In the genomic region with DNA sequence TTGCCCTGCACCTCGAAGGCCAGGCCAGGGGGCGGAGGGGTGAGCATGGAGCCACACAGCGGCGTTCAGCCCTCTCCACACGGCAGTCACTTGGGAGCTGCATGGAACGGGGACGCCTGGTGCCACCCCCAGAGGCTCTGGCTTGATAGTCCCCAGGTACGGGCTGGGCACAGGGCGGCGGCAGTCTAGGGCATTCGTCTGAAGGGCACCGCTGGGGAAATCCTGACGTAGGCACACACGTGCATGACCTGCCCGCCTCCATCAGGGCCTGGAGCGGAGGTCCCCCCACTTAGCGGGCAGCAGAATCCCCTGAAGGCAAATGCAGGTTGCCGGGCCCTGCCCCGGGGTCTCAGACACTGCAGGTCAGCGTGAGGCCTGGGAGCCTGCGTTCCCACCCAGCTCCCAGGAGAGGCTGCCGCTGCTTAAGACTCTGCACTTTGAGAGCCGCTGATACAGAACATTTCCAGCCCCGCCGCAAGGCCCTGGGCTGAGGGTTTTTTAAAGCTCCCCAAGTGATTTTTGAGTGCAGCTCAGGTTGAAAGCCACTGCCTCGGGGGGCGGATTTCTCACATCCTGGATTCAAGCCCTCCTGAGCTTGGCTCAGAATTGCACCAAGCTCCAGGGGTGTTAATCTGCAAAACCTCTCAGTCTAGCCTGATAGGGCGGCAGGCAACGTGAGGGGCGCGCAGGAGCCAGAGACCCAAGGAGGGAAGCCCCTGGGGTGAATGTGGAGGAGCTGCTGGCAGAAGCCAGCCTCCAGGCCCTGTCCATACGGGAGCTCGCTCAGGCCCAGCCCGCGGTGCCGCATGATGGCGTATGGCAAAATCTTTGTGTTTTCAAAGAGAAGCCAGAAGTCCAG, we compare ENCODE assay signal across 1 cellular context.
TF ChIP-seq lines count a peak whose summit lies in the region.

No MANE protein-coding gene starts in this region.

TF ChIP-seq in WTC11, 78 proteins besides CTCF, POLR2A, EP300 and RAD21 (continued from another document):
- TF ChIP-seq, protein P1, sequence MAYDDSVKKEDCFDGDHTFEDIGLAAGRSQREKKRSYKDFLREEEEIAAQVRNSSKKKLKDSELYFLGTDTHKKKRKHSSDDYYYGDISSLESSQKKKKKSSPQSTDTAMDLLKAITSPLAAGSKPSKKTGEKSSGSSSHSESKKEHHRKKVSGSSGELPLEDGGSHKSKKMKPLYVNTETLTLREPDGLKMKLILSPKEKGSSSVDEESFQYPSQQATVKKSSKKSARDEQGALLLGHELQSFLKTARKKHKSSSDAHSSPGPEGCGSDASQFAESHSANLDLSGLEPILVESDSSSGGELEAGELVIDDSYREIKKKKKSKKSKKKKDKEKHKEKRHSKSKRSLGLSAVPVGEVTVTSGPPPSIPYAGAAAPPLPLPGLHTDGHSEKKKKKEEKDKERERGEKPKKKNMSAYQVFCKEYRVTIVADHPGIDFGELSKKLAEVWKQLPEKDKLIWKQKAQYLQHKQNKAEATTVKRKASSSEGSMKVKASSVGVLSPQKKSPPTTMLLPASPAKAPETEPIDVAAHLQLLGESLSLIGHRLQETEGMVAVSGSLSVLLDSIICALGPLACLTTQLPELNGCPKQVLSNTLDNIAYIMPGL (CRISPR knock-in tag; IDR thresholded peaks at IDR 0.05) = no peak
- no peak for TF ChIP-seq ZNF232 (CRISPR knock-in tag; IDR thresholded peaks at IDR 0.05)
- TF ChIP-seq, protein P2, sequence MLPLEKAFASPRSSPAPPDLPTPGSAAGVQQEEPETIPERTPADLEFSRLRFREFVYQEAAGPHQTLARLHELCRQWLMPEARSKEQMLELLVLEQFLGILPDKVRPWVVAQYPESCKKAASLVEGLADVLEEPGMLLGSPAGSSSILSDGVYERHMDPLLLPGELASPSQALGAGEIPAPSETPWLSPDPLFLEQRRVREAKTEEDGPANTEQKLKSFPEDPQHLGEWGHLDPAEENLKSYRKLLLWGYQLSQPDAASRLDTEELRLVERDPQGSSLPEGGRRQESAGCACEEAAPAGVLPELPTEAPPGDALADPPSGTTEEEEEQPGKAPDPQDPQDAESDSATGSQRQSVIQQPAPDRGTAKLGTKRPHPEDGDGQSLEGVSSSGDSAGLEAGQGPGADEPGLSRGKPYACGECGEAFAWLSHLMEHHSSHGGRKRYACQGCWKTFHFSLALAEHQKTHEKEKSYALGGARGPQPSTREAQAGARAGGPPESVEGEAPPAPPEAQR (CRISPR knock-in tag; IDR thresholded peaks at IDR 0.05) = no peak
- TF ChIP-seq ETV6 (CRISPR knock-in tag; IDR thresholded peaks at IDR 0.05) = no peak
- TF ChIP-seq ZNF121 (CRISPR knock-in tag; IDR thresholded peaks at IDR 0.05) = no peak
- no peak for TF ChIP-seq JUN (CRISPR knock-in tag; IDR thresholded peaks at IDR 0.05)
- TF ChIP-seq, protein P3, sequence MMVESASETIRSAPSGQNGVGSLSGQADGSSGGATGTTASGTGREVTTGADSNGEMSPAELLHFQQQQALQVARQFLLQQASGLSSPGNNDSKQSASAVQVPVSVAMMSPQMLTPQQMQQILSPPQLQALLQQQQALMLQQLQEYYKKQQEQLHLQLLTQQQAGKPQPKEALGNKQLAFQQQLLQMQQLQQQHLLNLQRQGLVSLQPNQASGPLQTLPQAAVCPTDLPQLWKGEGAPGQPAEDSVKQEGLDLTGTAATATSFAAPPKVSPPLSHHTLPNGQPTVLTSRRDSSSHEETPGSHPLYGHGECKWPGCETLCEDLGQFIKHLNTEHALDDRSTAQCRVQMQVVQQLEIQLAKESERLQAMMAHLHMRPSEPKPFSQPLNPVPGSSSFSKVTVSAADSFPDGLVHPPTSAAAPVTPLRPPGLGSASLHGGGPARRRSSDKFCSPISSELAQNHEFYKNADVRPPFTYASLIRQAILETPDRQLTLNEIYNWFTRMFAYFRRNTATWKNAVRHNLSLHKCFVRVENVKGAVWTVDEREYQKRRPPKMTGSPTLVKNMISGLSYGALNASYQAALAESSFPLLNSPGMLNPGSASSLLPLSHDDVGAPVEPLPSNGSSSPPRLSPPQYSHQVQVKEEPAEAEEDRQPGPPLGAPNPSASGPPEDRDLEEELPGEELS (CRISPR knock-in tag; IDR thresholded peaks at IDR 0.05) = no peak
- no peak for TF ChIP-seq MYBL2 (CRISPR knock-in tag; IDR thresholded peaks at IDR 0.05)
TF ChIP-seq in WTC11: peak in this region for 0.
